ENCODE assay signal across 24 cellular contexts in the genomic region with DNA sequence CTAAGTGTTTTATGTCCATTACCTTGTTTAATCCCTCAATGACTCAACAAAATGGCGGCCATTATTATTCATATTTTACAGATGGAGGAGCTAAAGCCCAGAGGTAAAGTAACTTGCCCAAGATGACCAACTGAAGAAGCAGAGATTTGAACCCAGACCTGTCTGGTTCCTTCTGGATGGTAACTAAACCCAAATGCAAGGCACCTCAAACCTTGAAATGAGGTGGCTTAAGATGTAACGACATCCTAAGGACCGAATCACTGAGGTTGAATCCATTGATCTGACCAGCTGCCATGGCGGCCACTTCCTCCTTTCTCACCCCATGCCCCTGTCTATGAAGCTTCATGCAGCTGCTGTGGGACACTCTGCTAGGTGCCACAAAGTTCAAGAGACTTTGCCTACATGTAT. TPM values are rescaled to one million over a fixed set of nuclear protein-coding genes. Genes with fewer than 3 reads are reported as not detected.
DNase-seq lines count a peak whose midpoint lies in the region; ATAC-seq lines count a peak whose summit lies in the region.
"Had no signal": no experiment of that assay in that cellular context is flagged by ENCODE, and none has a peak within 500 bp of the region (broad histone marks: within the 10 kb centered on the region; RNA-seq: fewer than 3 reads in every experiment).

No MANE protein-coding gene starts in this region.

- no peak overlapping the region for H3K27ac Mint-ChIP-seq in stimulated activated naive CD8-positive, alpha-beta T cell treated with anti-CD3 and anti-CD28 coated beads, Interleukin-15, Interleukin-2, amounts not matched to agents 100 ng/mL and 50 ng/mL, for 24 hours
- no peak overlapping the region for H3K27ac Mint-ChIP-seq in stimulated activated naive CD8-positive, alpha-beta T cell treated with anti-CD3 and anti-CD28 coated beads, Interleukin-15, amount 100 ng/mL, for 72 hours
- H3K27ac Mint-ChIP-seq: activated naive CD4-positive, alpha-beta T cell treated with anti-CD3 and anti-CD28 coated beads, Interleukin-2, amount 10 ng/mL, durations not matched to agents 7 days and 5 days; nephron progenitor cell had no signal

- H3K27me3 Mint-ChIP-seq in stimulated activated naive CD8-positive, alpha-beta T cell treated with anti-CD3 and anti-CD28 coated beads, Interleukin-15, Interleukin-2, amounts not matched to agents 100 ng/mL and 50 ng/mL, for 24 hours = no peaks in the 10 kb centered on the region
- no peaks in the 10 kb centered on the region for H3K27me3 Mint-ChIP-seq in stimulated activated naive CD8-positive, alpha-beta T cell treated with anti-CD3 and anti-CD28 coated beads, Interleukin-15, amount 100 ng/mL, for 72 hours
- H3K27me3 Mint-ChIP-seq: activated naive CD4-positive, alpha-beta T cell treated with anti-CD3 and anti-CD28 coated beads, Interleukin-2, amount 10 ng/mL, durations not matched to agents 7 days and 5 days had no signal

- H3K4me1 ChIP-seq in Karpas-422 (ENCODE audit: low read length) = peaks cover 48% of the 10 kb centered on the region
- H3K4me1 ChIP-seq: Peyer's patch, upper lobe of right lung had no signal

- peaks cover 18% of the 10 kb centered on the region for H3K4me1 Mint-ChIP-seq in stimulated activated naive CD8-positive, alpha-beta T cell treated with anti-CD3 and anti-CD28 coated beads, Interleukin-15, Interleukin-2, amounts not matched to agents 100 ng/mL and 50 ng/mL, for 24 hours (ENCODE audit: low read depth)
- H3K4me1 Mint-ChIP-seq in stimulated activated naive CD8-positive, alpha-beta T cell treated with anti-CD3 and anti-CD28 coated beads, Interleukin-15, amount 100 ng/mL, for 72 hours = no peaks in the 10 kb centered on the region

- ATAC-seq in stimulated activated naive CD8-positive, alpha-beta T cell treated with anti-CD3 and anti-CD28 coated beads, Interleukin-15, amount 100 ng/mL, for 72 hours = no peak
- ATAC-seq in GM21619 (IDR thresholded peaks at IDR 0.05; ENCODE audit: unreplicated experiment) = peak; percentile 22
- ATAC-seq: upper lobe of right lung had no signal

- H3K9me2 ChIP-seq in Karpas-422 (replicated peaks; ENCODE audit: insufficient read depth, low read length) = no peaks in the 10 kb centered on the region

- H3K27me3 ChIP-seq in Karpas-422 (ENCODE audit: low read length) = no peaks in the 10 kb centered on the region
- H3K27me3 ChIP-seq: Peyer's patch, upper lobe of right lung had no signal

- H3K79me2 ChIP-seq in Karpas-422 (ENCODE audit: low read length) = peaks cover 44% of the 10 kb centered on the region

- DNase-seq in stimulated activated naive CD8-positive, alpha-beta T cell treated with anti-CD3 and anti-CD28 coated beads, Interleukin-15, amount 100 ng/mL, for 72 hours = no peak
- DNase-seq in Karpas-422 (peak; percentile 87), NCI-H226 (no peak), HPDE6-E6E7 (ENCODE audit: extremely low spot score) (no peak), HUDEP-2 (lab: John Stamatoyannopoulos, UW; ENCODE audit: unreplicated experiment in 76 of 76) (no peak), iPS-NIHi11 (ENCODE audit: low spot score) (no peak)
- DNase-seq: activated CD4-positive, alpha-beta T cell treated with anti-CD3 and anti-CD28 coated beads, Interleukin-2, amount 50 U/mL, for 48 hours; activated naive CD4-positive, alpha-beta T cell treated with anti-CD3 and anti-CD28 coated beads, Interleukin-2, amount 10 ng/mL, durations not matched to agents 7 days and 5 days; activated T-cell treated with anti-CD3 and anti-CD28 coated beads, Interleukin-2, amount 50 U/mL, for 1 hour; C1 segment of cervical spinal cord; DMS 273 treated with DMSO at 0.1 percent for 48 hours; hippocampal formation; KBM-7; NCI-H1048; NCI-H2107; NCI-H748 treated with DMSO at 0.1 percent for 48 hours; nephron progenitor cell; stimulated activated naive CD4-positive, alpha-beta T cell; upper lobe of right lung had no signal

- H3K4me3 ChIP-seq in Karpas-422 (ENCODE audit: low read length) = peak overlapping the region; percentile 64
- H3K4me3 ChIP-seq: upper lobe of right lung had no signal

- H3K9ac ChIP-seq in Karpas-422 (ENCODE audit: low read length) = peak overlapping the region; percentile 81

- H3K9me3 Mint-ChIP-seq in stimulated activated naive CD8-positive, alpha-beta T cell treated with anti-CD3 and anti-CD28 coated beads, Interleukin-15, Interleukin-2, amounts not matched to agents 100 ng/mL and 50 ng/mL, for 24 hours = no peaks in the 10 kb centered on the region
- H3K9me3 Mint-ChIP-seq in stimulated activated naive CD8-positive, alpha-beta T cell treated with anti-CD3 and anti-CD28 coated beads, Interleukin-15, amount 100 ng/mL, for 72 hours = peaks cover 0 to 5% of the 10 kb centered on the region in 2 donors

- H3K27ac ChIP-seq in Karpas-422 (ENCODE audit: low read length) = peak overlapping the region; percentile 96
- H3K27ac ChIP-seq: upper lobe of right lung had no signal

- peak overlapping the region; percentile 72 for H3K4me2 ChIP-seq in Karpas-422 (ENCODE audit: low read depth, low read length, poor library complexity, severe bottlenecking)

- peaks cover 8% of the 10 kb centered on the region; the same call in 1 of the 2 replicates for H3K9me3 ChIP-seq in Karpas-422 (ENCODE audit: low read length)
- H3K9me3 ChIP-seq: Peyer's patch, upper lobe of right lung had no signal

- H4K20me1 ChIP-seq in Karpas-422 (ENCODE audit: insufficient read depth, low read depth, low read length) = no peaks in the 10 kb centered on the region

- H3K36me3 ChIP-seq in Karpas-422 (ENCODE audit: insufficient read depth, low read length) = peaks cover 40% of the 10 kb centered on the region
- H3K36me3 ChIP-seq: Peyer's patch, upper lobe of right lung had no signal

- H3K36me3 Mint-ChIP-seq in stimulated activated naive CD8-positive, alpha-beta T cell treated with anti-CD3 and anti-CD28 coated beads, Interleukin-15, Interleukin-2, amounts not matched to agents 100 ng/mL and 50 ng/mL, for 24 hours (ENCODE audit: low read depth) = no peaks in the 10 kb centered on the region

- H2AFZ ChIP-seq in Karpas-422 (ENCODE audit: low read length) = no peak overlapping the region

- peak overlapping the region; percentile 73 for H3K4me3 Mint-ChIP-seq in stimulated activated naive CD8-positive, alpha-beta T cell treated with anti-CD3 and anti-CD28 coated beads, Interleukin-15, Interleukin-2, amounts not matched to agents 100 ng/mL and 50 ng/mL, for 24 hours
- H3K4me3 Mint-ChIP-seq in stimulated activated naive CD8-positive, alpha-beta T cell treated with anti-CD3 and anti-CD28 coated beads, Interleukin-15, amount 100 ng/mL, for 72 hours = no peak overlapping the region
- H3K4me3 Mint-ChIP-seq: activated naive CD4-positive, alpha-beta T cell treated with anti-CD3 and anti-CD28 coated beads, Interleukin-2, amount 10 ng/mL, durations not matched to agents 7 days and 5 days; nephron progenitor cell had no signal

RNA-seq across cellular contexts. Expression of a gene that starts 0.9 kb away (rescaled TPM):
- total RNA-seq in Karpas-422 (2014; rRNA removed; shearing (Covaris generic); ENCODE audit: low replicate concordance) = 48.5 and 142 TPM in 2 replicates
- total RNA-seq: A172, kidney epithelial cell had no signal

RNA-seq across cellular contexts. Expression of a gene that starts 22.7 kb away (rescaled TPM):
- 36.0 and 103 TPM in 2 replicates for total RNA-seq in Karpas-422 (2014; rRNA removed; shearing (Covaris generic); ENCODE audit: low replicate concordance)
